ENCODE assay signal across 19 cellular contexts in the genomic region with DNA sequence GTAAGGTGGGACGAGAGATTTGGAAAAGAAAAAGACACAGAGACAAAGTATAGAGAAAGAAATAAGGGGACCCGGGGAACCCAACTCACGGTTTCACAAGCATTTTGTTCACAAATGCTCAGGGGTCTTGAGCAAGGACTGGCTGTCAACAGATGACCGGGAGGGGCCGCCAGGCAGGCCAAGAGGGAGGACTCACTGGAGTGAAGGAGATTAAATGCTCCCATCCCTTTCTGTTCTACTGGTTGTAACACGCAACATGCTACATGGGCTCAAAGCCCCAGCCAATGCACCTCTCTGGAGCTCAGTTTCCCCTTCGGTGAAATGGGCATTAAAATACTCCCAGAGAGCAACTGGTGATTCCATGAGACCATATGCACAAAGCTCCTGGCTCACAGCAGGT. TPM values are rescaled to one million over a fixed set of nuclear protein-coding genes. Genes with fewer than 3 reads are reported as not detected.
DNase-seq lines count a peak whose midpoint lies in the region; ATAC-seq and TF ChIP-seq lines count a peak whose summit lies in the region.
"Had no signal": no experiment of that assay in that cellular context is flagged by ENCODE, and none has a peak within 500 bp of the region (broad histone marks: within the 10 kb centered on the region; RNA-seq: fewer than 3 reads in every experiment).

No MANE protein-coding gene starts in this region.

- no peaks in the 10 kb centered on the region for H4K20me1 ChIP-seq in hepatocyte (ENCODE audit: insufficient read depth, poor library complexity, severe bottlenecking)
- H4K20me1 ChIP-seq: BLaER1 treated with 17β-estradiol and CSF1 and Interleukin-3, amounts not matched to agents 10 nM and 100 nM had no signal

- no peaks in the 10 kb centered on the region for H3K27me3 Mint-ChIP-seq in endodermal cell (ENCODE audit: insufficient read depth)

- H3K27ac ChIP-seq in RWPE2 (ENCODE audit: poor library complexity, severe bottlenecking) (no peak overlapping the region), endodermal cell (ENCODE audit: low read depth, low read length) (no peak overlapping the region), upper lobe of right lung (no peak overlapping the region), hepatocyte (no peak overlapping the region)
- H3K27ac ChIP-seq: BLaER1 treated with 17β-estradiol and CSF1 and Interleukin-3, amounts not matched to agents 10 nM and 100 nM; GM23248 had no signal

- peak; percentile 24 for DNase-seq in RWPE2 (ENCODE audit: low spot score)
- peak; percentile 5 for DNase-seq in endodermal cell
- peak; percentile 35 for DNase-seq in posterior vena cava (ENCODE audit: low spot score)
- DNase-seq in upper lobe of right lung, result peak; percentile 42
- DNase-seq in hepatocyte (ENCODE audit: low spot score), result no peak
- DNase-seq in NCI-H2227 treated with DMSO at 0.1 percent for 48 hours (lab: John Stamatoyannopoulos, UW), result no peak
- DNase-seq: CD8-positive, alpha-beta T cell; DMS 273 treated with DMSO at 0.1 percent for 48 hours; DMS53; DND-41; EL; GM23248 had no signal

- no peak overlapping the region for H3K4me2 ChIP-seq in hepatocyte

- H2AFZ ChIP-seq in hepatocyte, result no peak overlapping the region
- H2AFZ ChIP-seq: GM23248 had no signal

- no peaks in the 10 kb centered on the region for H3K27me3 ChIP-seq in RWPE2 (ENCODE audit: insufficient read depth, poor library complexity, severe bottlenecking)
- no peaks in the 10 kb centered on the region for H3K27me3 ChIP-seq in endodermal cell (ENCODE audit: control insufficient read depth, insufficient read depth, low read length, poor library complexity, severe bottlenecking)
- H3K27me3 ChIP-seq in upper lobe of right lung, result no peaks in the 10 kb centered on the region
- no peaks in the 10 kb centered on the region for H3K27me3 ChIP-seq in hepatocyte
- H3K27me3 ChIP-seq: BLaER1 treated with 17β-estradiol and CSF1 and Interleukin-3, amounts not matched to agents 10 nM and 100 nM had no signal

- TF ChIP-seq CTCF in RWPE2 (IDR thresholded peaks at IDR 0.05; ENCODE audit: poor library complexity, severe bottlenecking), result no peak
- no peak for TF ChIP-seq CTCF in endodermal cell (conservative IDR thresholded peaks at IDR 0.05)
- no peak for TF ChIP-seq CTCF in upper lobe of right lung (IDR thresholded peaks at IDR 0.05)
- TF ChIP-seq CTCF in hepatocyte (IDR thresholded peaks at IDR 0.05; ENCODE audit: poor library complexity), result no peak

- H3K79me2 ChIP-seq in hepatocyte, result peaks cover 57% of the 10 kb centered on the region

- H3K9me3 ChIP-seq in RWPE2 (ENCODE audit: severe bottlenecking) (no peaks in the 10 kb centered on the region), endodermal cell (ENCODE audit: control insufficient read depth, low read length) (no peaks in the 10 kb centered on the region), upper lobe of right lung (no peaks in the 10 kb centered on the region), hepatocyte (ENCODE audit: low read depth) (no peaks in the 10 kb centered on the region)
- H3K9me3 ChIP-seq: BLaER1 treated with 17β-estradiol and CSF1 and Interleukin-3, amounts not matched to agents 10 nM and 100 nM; HAP-1 had no signal

- H3K9me3 Mint-ChIP-seq in endodermal cell, result no peaks in the 10 kb centered on the region
- H3K9me3 Mint-ChIP-seq: CD8-positive, alpha-beta T cell had no signal

- ATAC-seq in RWPE2 (ENCODE audit: low read depth), result no peak
- ATAC-seq in upper lobe of right lung, result no peak
- ATAC-seq in GM18498 (IDR thresholded peaks at IDR 0.05; ENCODE audit: unreplicated experiment), result no peak
- ATAC-seq: CD8-positive, alpha-beta T cell; GM12878 had no signal

- no peak overlapping the region for H3K9ac ChIP-seq in endodermal cell (ENCODE audit: extremely low read depth, low read length, poor library complexity, severe bottlenecking)
- H3K9ac ChIP-seq: BLaER1 treated with 17β-estradiol and CSF1 and Interleukin-3, amounts not matched to agents 10 nM and 100 nM; GM23248 had no signal

- H3K4me3 ChIP-seq in RWPE2 (ENCODE audit: severe bottlenecking) (no peak overlapping the region), endodermal cell (ENCODE audit: low read length) (no peak overlapping the region), upper lobe of right lung (no peak overlapping the region), hepatocyte (no peak overlapping the region)
- H3K4me3 ChIP-seq: BLaER1 treated with 17β-estradiol and CSF1 and Interleukin-3, amounts not matched to agents 10 nM and 100 nM; GM12878; GM23248; HAP-1 had no signal

- H3K36me3 ChIP-seq in RWPE2 (ENCODE audit: low read depth) (no peaks in the 10 kb centered on the region), endodermal cell (ENCODE audit: control insufficient read depth, insufficient read depth, low read length) (no peaks in the 10 kb centered on the region), upper lobe of right lung (no peaks in the 10 kb centered on the region), hepatocyte (replicated peaks; ENCODE audit: insufficient read depth, low read depth) (no peaks in the 10 kb centered on the region)
- H3K36me3 ChIP-seq: BLaER1 treated with 17β-estradiol and CSF1 and Interleukin-3, amounts not matched to agents 10 nM and 100 nM; HAP-1 had no signal

- 93 to 94% methylated on average over 6 to 7 of the region's 7 CpGs for WGBS in endodermal cell (ENCODE audit: insufficient coverage in 1 of 2, insufficient read length in 1 of 2), 2 experiments
- WGBS in hepatocyte (ENCODE audit: low lambda C conversion rate, missing lambda C conversion rate), result 95% methylated on average over 7 of the region's 7 CpGs

- peaks cover 13% of the 10 kb centered on the region for H3K4me1 Mint-ChIP-seq in endodermal cell

- no peak overlapping the region for H3K4me3 Mint-ChIP-seq in endodermal cell
- H3K4me3 Mint-ChIP-seq: B cell; CD8-positive, alpha-beta T cell had no signal

- intact Hi-C loops in posterior vena cava (cut with DNase I), result no loop called here
- intact Hi-C loops in upper lobe of right lung (cut with DNase I), result no loop called here

- no peak overlapping the region for H3K27ac Mint-ChIP-seq in endodermal cell
- H3K27ac Mint-ChIP-seq: B cell; CD8-positive, alpha-beta T cell had no signal

- H3K4me1 ChIP-seq in RWPE2 (ENCODE audit: insufficient read depth, poor library complexity, severe bottlenecking), result peaks cover 4% of the 10 kb centered on the region
- H3K4me1 ChIP-seq in endodermal cell (ENCODE audit: control insufficient read depth, insufficient read depth, low read length), result no peaks in the 10 kb centered on the region
- no peaks in the 10 kb centered on the region for H3K4me1 ChIP-seq in upper lobe of right lung
- peaks cover 18% of the 10 kb centered on the region for H3K4me1 ChIP-seq in hepatocyte (ENCODE audit: insufficient read depth)
- H3K4me1 ChIP-seq: HAP-1 had no signal

- no peaks in the 10 kb centered on the region for H3K9me2 ChIP-seq in hepatocyte (replicated peaks; ENCODE audit: insufficient read depth)

- H3K36me3 Mint-ChIP-seq in endodermal cell (ENCODE audit: low read depth), result peaks cover 45% of the 10 kb centered on the region
- H3K36me3 Mint-ChIP-seq: CD8-positive, alpha-beta T cell had no signal

RNA-seq across cellular contexts. Expression of gene SHANK2, which starts 13.4 kb away (rescaled TPM):
- 10 to 100 TPM; 22.3 to 49.6 TPM for total RNA-seq in endodermal cell
- polyA plus RNA-seq in endodermal cell (2013, experiment 1 of 2), result 6.4 TPM
- 7.0 TPM for polyA plus RNA-seq in endodermal cell (2013, experiment 2 of 2)
- under 1 TPM; 0.51 to 0.67 TPM for total RNA-seq in posterior vena cava
- total RNA-seq in upper lobe of right lung, result 62.5 TPM
- total RNA-seq in hepatocyte, result 11.9 and 17.3 TPM in 2 replicates
- polyA plus RNA-seq in hepatocyte, result 18.2 and 20.7 TPM in 2 replicates
- total RNA-seq: CD8-positive, alpha-beta T cell; G401; H4 had no signal

Comparison
In these comparisons a context has a peak if more than half of its experiments do, and no peak if none do; other contexts are left out.
1. DNase-seq: peak in RWPE2 (single experiment), endodermal cell (single experiment), posterior vena cava (single experiment) and upper lobe of right lung (single experiment); none in hepatocyte (single experiment) and NCI-H2227 treated with DMSO at 0.1 percent for 48 hours (single experiment).